22 cellular contexts compared by ENCODE assay signal in genomic region chr1:72516264-72516663, GRCh38.
DNase-seq lines count a peak whose midpoint lies in the region; ATAC-seq, FAIRE-seq and TF ChIP-seq lines count a peak whose summit lies in the region.
"Had no signal": no experiment of that assay in that cellular context is flagged by ENCODE, and none has a peak within 500 bp of the region (broad histone marks: within the 10 kb centered on the region; RNA-seq: fewer than 3 reads in every experiment).

No MANE protein-coding gene starts in this region.

- DNase-seq in D721Med (ENCODE audit: insufficient read length, low spot score) (no peak), GM23248 (peak; percentile 47), body of pancreas (no peak), mesenchymal stem cell (no peak), glomerular visceral epithelial cell (ENCODE audit: extremely low spot score) (no peak), H4 (ENCODE audit: low spot score) (no peak), GM10248 (ENCODE audit: extremely low spot score) (no peak), HTR-8/SVneo (ENCODE audit: insufficient read length, low spot score) (no peak)
- DNase-seq: ACHN; CD4-positive, alpha-beta memory T cell; DMS79 treated with DMSO at 0.1 percent for 48 hours; EL; H7; HFFc6; KBM-7 had no signal

- no peak overlapping the region for H3K23ac ChIP-seq in mesenchymal stem cell (ENCODE audit: low read length in 2 of 2)

- POLR2A ChIA-PET in GM10248 (lab: Yijun Ruan, JAX): no interaction called here

- H4K20me1 ChIP-seq in GM23248 (ENCODE audit: insufficient read depth): no peaks in the 10 kb centered on the region
- H4K20me1 ChIP-seq: BLaER1 had no signal

- H3K9me3 ChIP-seq in GM23248 (ENCODE audit: low read depth) (no peaks in the 10 kb centered on the region), body of pancreas (no peaks in the 10 kb centered on the region), mesenchymal stem cell (ENCODE audit: control insufficient read depth, low read length) (no peaks in the 10 kb centered on the region)
- H3K9me3 ChIP-seq: BLaER1 had no signal

- peak overlapping the region; percentile 47 for H3K27ac ChIP-seq in GM23248
- peak overlapping the region in 1 of 4 donors; percentile 32 for H3K27ac ChIP-seq in body of pancreas
- H3K27ac ChIP-seq in mesenchymal stem cell (ENCODE audit: low read length, poor library complexity, severe bottlenecking): no peak overlapping the region
- H3K27ac ChIP-seq: BLaER1, HL-60 had no signal

- H2AK5ac ChIP-seq in mesenchymal stem cell (ENCODE audit: low read length, severe bottlenecking): no peak overlapping the region

- CTCF ChIA-PET in GM10248 (lab: Yijun Ruan, JAX): no interaction called here

- H3K4me3 ChIP-seq in GM23248 (0 out of 2 replicates have a peak overlapping the region, but pooled peaks have one; percentile 13), body of pancreas (no peak overlapping the region), mesenchymal stem cell (ENCODE audit: insufficient read depth in 1 of 2, low read depth in 1 of 2, low read length in 2 of 2) (no peak overlapping the region)
- H3K4me3 ChIP-seq: BLaER1, GM23338 had no signal

- H3K79me1 ChIP-seq in mesenchymal stem cell (replicated peaks; ENCODE audit: low read length, poor library complexity, severe bottlenecking): no peaks in the 10 kb centered on the region

- H3K9me2 ChIP-seq in GM23248 (ENCODE audit: insufficient read depth): no peaks in the 10 kb centered on the region

- intact Hi-C loops in body of pancreas (cut with DNase I): no loop called here

- TF ChIP-seq CTCF in D721Med (IDR thresholded peaks at IDR 0.05; ENCODE audit: insufficient read depth, missing control alignments): no peak
- TF ChIP-seq CTCF in body of pancreas (IDR thresholded peaks at IDR 0.05): no peak
- TF ChIP-seq CTCF in GM10248 (IDR thresholded peaks at IDR 0.05; ENCODE audit: control extremely low read depth, extremely low read depth, low read depth, missing control alignments): no peak

- peaks cover 4% of the 10 kb centered on the region; the same call in 1 of the 2 replicates for H3F3A ChIP-seq in GM23248 (ENCODE audit: insufficient read depth)

- peaks cover 19% of the 10 kb centered on the region for H3K4me1 ChIP-seq in GM23248 (ENCODE audit: insufficient read depth)
- H3K4me1 ChIP-seq in body of pancreas: peaks cover 8% of the 10 kb centered on the region
- no peaks in the 10 kb centered on the region for H3K4me1 ChIP-seq in mesenchymal stem cell (ENCODE audit: control insufficient read depth, insufficient read depth, low read depth, low read length)
- H3K4me1 ChIP-seq: BLaER1 had no signal

- no peak overlapping the region for H2BK120ac ChIP-seq in mesenchymal stem cell (ENCODE audit: low read depth, low read length)

- H3K4me2 ChIP-seq in GM23248 (ENCODE audit: unreplicated experiment) (peak overlapping the region; percentile 48), mesenchymal stem cell (ENCODE audit: low read length, poor library complexity, severe bottlenecking) (no peak overlapping the region)
- H3K4me2 ChIP-seq: BLaER1, GM23338 had no signal

- H3K36me3 ChIP-seq in GM23248 (ENCODE audit: low read depth) (no peaks in the 10 kb centered on the region), body of pancreas (replicated peaks in 1 of 2; ENCODE audit: insufficient read depth in 1 of 2, low read depth in 2 of 2) (no peaks in the 10 kb centered on the region), mesenchymal stem cell (ENCODE audit: control insufficient read depth in 1 of 2, insufficient read depth in 2 of 2, low read depth in 1 of 2, low read length in 2 of 2) (no peaks in the 10 kb centered on the region)
- H3K36me3 ChIP-seq: BLaER1 had no signal

- no peak for TF ChIP-seq POLR2A in body of pancreas (IDR thresholded peaks at IDR 0.05)

- ATAC-seq in body of pancreas: peak; percentile 72
- ATAC-seq: GM23338, HCT116 had no signal

- no peak overlapping the region for H2BK12ac ChIP-seq in mesenchymal stem cell (ENCODE audit: low read length in 2 of 2)

- no peak overlapping the region for H4K8ac ChIP-seq in mesenchymal stem cell (ENCODE audit: low read length)

- H3K9ac ChIP-seq in GM23248: 0 out of 2 replicates have a peak overlapping the region, but pooled peaks have one; percentile 4
- peak overlapping the region; percentile 48 for H3K9ac ChIP-seq in mesenchymal stem cell (ENCODE audit: low read length)
- H3K9ac ChIP-seq: BLaER1 had no signal

- no peak overlapping the region for H3K14ac ChIP-seq in mesenchymal stem cell (ENCODE audit: low read length in 2 of 2)

- H3K27me3 ChIP-seq in GM23248 (replicated peaks; ENCODE audit: insufficient read depth): no peaks in the 10 kb centered on the region
- H3K27me3 ChIP-seq in body of pancreas: no peaks in the 10 kb centered on the region
- H3K27me3 ChIP-seq in mesenchymal stem cell (ENCODE audit: control insufficient read depth in 1 of 2, insufficient read depth in 1 of 2, low read length in 2 of 2): no peaks in the 10 kb centered on the region
- H3K27me3 ChIP-seq: BLaER1 had no signal

- no peak overlapping the region for H2BK15ac ChIP-seq in mesenchymal stem cell (ENCODE audit: low read depth, poor library complexity, severe bottlenecking)

- WGBS in GM23248 (ENCODE audit: low coverage in 1 of 2, low lambda C conversion rate in 2 of 2, missing lambda C conversion rate in 2 of 2), 2 experiments: 12 to 15% methylated on average over 4 of the region's 4 CpGs
- 50 to 51% methylated on average over 4 of the region's 4 CpGs for WGBS in body of pancreas, 2 donors
- 82% methylated on average over 3 of the region's 4 CpGs for WGBS in mesenchymal stem cell

- no peak overlapping the region for H3K18ac ChIP-seq in mesenchymal stem cell (ENCODE audit: low read depth in 1 of 2, low read length in 2 of 2)

- H2BK5ac ChIP-seq in mesenchymal stem cell (ENCODE audit: low read depth, low read length, poor library complexity, severe bottlenecking): no peak overlapping the region

- no peak overlapping the region for H3K4ac ChIP-seq in mesenchymal stem cell (ENCODE audit: low read depth in 1 of 2, low read length in 2 of 2)

- H4K91ac ChIP-seq in mesenchymal stem cell (ENCODE audit: low read length): no peak overlapping the region

- no peak overlapping the region for H2AFZ ChIP-seq in GM23248
- no peak overlapping the region for H2AFZ ChIP-seq in mesenchymal stem cell (ENCODE audit: low read depth, low read length)
- H2AFZ ChIP-seq: GM23338 had no signal

- in situ Hi-C loops in GM23248 (cut with MboI): no loop called here

- H3K79me2 ChIP-seq in GM23248 (ENCODE audit: insufficient read depth): no peaks in the 10 kb centered on the region

- peak; percentile 25 for FAIRE-seq in D721Med (lab: Jason Lieb, UNC)
- FAIRE-seq in HTR-8/SVneo (lab: Jason Lieb, UNC): no peak
- FAIRE-seq: A204.1, GM12892, GM18507 had no signal
